12 cellular contexts compared by ENCODE assay signal in genomic region chr19:45322744-45323281, GRCh38. TPM values are rescaled to one million over a fixed set of nuclear protein-coding genes. Genes with fewer than 3 reads are reported as not detected.
A peak's percentile ranks its signal among the peaks of the same experiment; 100 is the strongest.
DNase-seq lines count a peak whose midpoint lies in the region; ATAC-seq and TF ChIP-seq lines count a peak whose summit lies in the region.
"Had no signal": no experiment of that assay in that cellular context is flagged by ENCODE, and none has a peak within 500 bp of the region (broad histone marks: within the 10 kb centered on the region; RNA-seq: fewer than 3 reads in every experiment).

TSS of gene CKM (minus strand) at chr19:45322875. CDS start at chr19:45319713, 3,162 bp downstream.

- H3K27me3 ChIP-seq in HUES48 (ENCODE audit: control insufficient read depth, insufficient read depth, low read length) (peaks cover 35% of the 10 kb centered on the region), mesendoderm (ENCODE audit: insufficient read depth, low read length, poor library complexity) (no peaks in the 10 kb centered on the region), stomach smooth muscle (ENCODE audit: control insufficient read depth in 1 of 2, insufficient read depth in 2 of 2, low read length in 2 of 2) (peaks cover 0 to 8% of the 10 kb centered on the region in 2 donors), body of pancreas (no peaks in the 10 kb centered on the region)

- H2BK120ac ChIP-seq in mesendoderm (ENCODE audit: low read depth, low read length) = no peak within 1 kb of the TSS

- H3K4me2 ChIP-seq in mesendoderm (ENCODE audit: low read length) = peak within 1 kb of the TSS; percentile 59

- H3K9me3 ChIP-seq in HUES48 (ENCODE audit: control insufficient read depth, insufficient read depth, low read length) = no peaks in the 10 kb centered on the region
- H3K9me3 ChIP-seq in stomach smooth muscle (ENCODE audit: control insufficient read depth in 2 of 2, low read length in 2 of 2) = no peaks in the 10 kb centered on the region
- no peaks in the 10 kb centered on the region for H3K9me3 ChIP-seq in body of pancreas

- H3K4me3 ChIP-seq in HUES48 (ENCODE audit: low read depth, low read length) (peak within 1 kb of the TSS; percentile 49), epithelial cell of esophagus (ENCODE audit: low read length) (peak within 1 kb of the TSS; percentile 4), mesendoderm (ENCODE audit: low read length) (no peak within 1 kb of the TSS), stomach smooth muscle (ENCODE audit: low read length in 2 of 2) (peak within 1 kb of the TSS; percentile 70 to 73), body of pancreas (no peak within 1 kb of the TSS)
- H3K4me3 ChIP-seq: lung had no signal

- WGBS in mesendoderm (ENCODE audit: extremely low coverage, insufficient coverage, low lambda C conversion rate) = no CpG with 5 or more reads among the region's 15 CpGs
- WGBS in body of pancreas, 2 donors = 66% methylated on average over 11 of the region's 15 CpGs; no CpG with 5 or more reads in 1 of the 2 donors

- TF ChIP-seq POLR2A in body of pancreas (IDR thresholded peaks at IDR 0.05) = no peak

- intact Hi-C loops in body of pancreas (cut with DNase I) = no loop called here

- TF ChIP-seq CTCF in epithelial cell of esophagus (IDR thresholded peaks at IDR 0.05; ENCODE audit: insufficient read depth, low read depth, low read length, missing control alignments) (no peak), body of pancreas (IDR thresholded peaks at IDR 0.05) (no peak)

- ATAC-seq in body of pancreas (no peak), GM18868 (IDR thresholded peaks at IDR 0.05; ENCODE audit: unreplicated experiment) (no peak)
- ATAC-seq: activated CD8-positive, alpha-beta memory T cell treated with anti-CD3 and anti-CD28 coated beads, Interleukin-2, amount 10 ng/mL, durations not matched to agents 7 days and 5 days had no signal

- H2AK5ac ChIP-seq in mesendoderm (ENCODE audit: low read length) = no peak within 1 kb of the TSS

- H3K4ac ChIP-seq in mesendoderm (ENCODE audit: low read depth, low read length) = no peak within 1 kb of the TSS

- DNase-seq in epithelial cell of esophagus (ENCODE audit: low read depth) (no peak), mesendoderm (no peak), body of pancreas (no peak), SHP77 (lab: John Stamatoyannopoulos, UW) (no peak), NCI-H1105 (lab: John Stamatoyannopoulos, UW) (no peak)
- DNase-seq: activated CD8-positive, alpha-beta memory T cell treated with anti-CD3 and anti-CD28 coated beads, Interleukin-2, amount 10 ng/mL, durations not matched to agents 7 days and 5 days; EL; T-helper 1 cell had no signal

- no peak within 1 kb of the TSS for H3K18ac ChIP-seq in mesendoderm (ENCODE audit: low read length)

- no peak within 1 kb of the TSS for H3K27ac ChIP-seq in HUES48 (ENCODE audit: low read depth, low read length)
- H3K27ac ChIP-seq in mesendoderm (ENCODE audit: low read depth, low read length) = no peak within 1 kb of the TSS
- H3K27ac ChIP-seq in stomach smooth muscle (ENCODE audit: low read length) = peak within 1 kb of the TSS; percentile 76
- H3K27ac ChIP-seq in body of pancreas = no peak within 1 kb of the TSS

- no peak within 1 kb of the TSS for H4K8ac ChIP-seq in mesendoderm (ENCODE audit: low read depth, low read length)

- H3K36me3 ChIP-seq in HUES48 (ENCODE audit: control insufficient read depth, insufficient read depth, low read length) (no peaks in the 10 kb centered on the region), mesendoderm (ENCODE audit: control insufficient read depth, insufficient read depth, low read length) (no peaks in the 10 kb centered on the region), stomach smooth muscle (ENCODE audit: control insufficient read depth in 2 of 2, insufficient read depth in 2 of 2, low read length in 2 of 2) (no peaks in the 10 kb centered on the region), body of pancreas (replicated peaks in 1 of 2; ENCODE audit: insufficient read depth in 1 of 2, low read depth in 2 of 2) (no peaks in the 10 kb centered on the region)

- peak within 1 kb of the TSS; percentile 76 for H3K56ac ChIP-seq in mesendoderm (ENCODE audit: low read length)

- no peak within 1 kb of the TSS for H4K5ac ChIP-seq in mesendoderm (ENCODE audit: low read length)

- no peaks in the 10 kb centered on the region for H3K79me2 ChIP-seq in mesendoderm (ENCODE audit: control insufficient read depth, insufficient read depth, low read length)

- H2BK5ac ChIP-seq in mesendoderm (ENCODE audit: low read length) = no peak within 1 kb of the TSS

- peak within 1 kb of the TSS; percentile 80 for H3K23ac ChIP-seq in mesendoderm (ENCODE audit: low read length)

- H3K4me1 ChIP-seq in HUES48 (ENCODE audit: control insufficient read depth, insufficient read depth, low read length) = peaks cover 8% of the 10 kb centered on the region
- H3K4me1 ChIP-seq in mesendoderm (ENCODE audit: control insufficient read depth, low read depth, low read length) = peaks cover 3% of the 10 kb centered on the region
- H3K4me1 ChIP-seq in stomach smooth muscle (ENCODE audit: control insufficient read depth, insufficient read depth, low read length) = peaks cover 27% of the 10 kb centered on the region
- H3K4me1 ChIP-seq in body of pancreas = peaks cover 17% of the 10 kb centered on the region

- H3K79me1 ChIP-seq in mesendoderm (ENCODE audit: low read length) = no peaks in the 10 kb centered on the region

- H2BK15ac ChIP-seq in mesendoderm (replicated peaks; ENCODE audit: low read depth) = no peak within 1 kb of the TSS

- H3K9ac ChIP-seq in HUES48 (ENCODE audit: low read depth, low read length) (no peak within 1 kb of the TSS), mesendoderm (ENCODE audit: low read length) (peak within 1 kb of the TSS; percentile 59), stomach smooth muscle (ENCODE audit: low read length in 2 of 2) (peak within 1 kb of the TSS; percentile 80 to 86)

RNA-seq across cellular contexts. Expression of gene CKM, which starts in this region (rescaled TPM):
- 0.08 TPM for polyA plus RNA-seq in mesendoderm (2013, experiment 1 of 2)
- 0.13 TPM for polyA plus RNA-seq in mesendoderm (2013, experiment 2 of 2)
- total RNA-seq in body of pancreas = not detected
- total RNA-seq: activated CD8-positive, alpha-beta memory T cell treated with anti-CD3 and anti-CD28 coated beads, Interleukin-2, amount 10 ng/mL, durations not matched to agents 7 days and 5 days had no signal

Comparison
In these comparisons a context has a peak if more than half of its experiments do, and no peak if none do; other contexts are left out.
1. H3K4me3 ChIP-seq: peak in HUES48 (single experiment), epithelial cell of esophagus (single experiment) and stomach smooth muscle (2 of 2); none in mesendoderm (single experiment) and body of pancreas (0 of 2).